1 cellular context compared by ENCODE assay signal in the genomic region with DNA sequence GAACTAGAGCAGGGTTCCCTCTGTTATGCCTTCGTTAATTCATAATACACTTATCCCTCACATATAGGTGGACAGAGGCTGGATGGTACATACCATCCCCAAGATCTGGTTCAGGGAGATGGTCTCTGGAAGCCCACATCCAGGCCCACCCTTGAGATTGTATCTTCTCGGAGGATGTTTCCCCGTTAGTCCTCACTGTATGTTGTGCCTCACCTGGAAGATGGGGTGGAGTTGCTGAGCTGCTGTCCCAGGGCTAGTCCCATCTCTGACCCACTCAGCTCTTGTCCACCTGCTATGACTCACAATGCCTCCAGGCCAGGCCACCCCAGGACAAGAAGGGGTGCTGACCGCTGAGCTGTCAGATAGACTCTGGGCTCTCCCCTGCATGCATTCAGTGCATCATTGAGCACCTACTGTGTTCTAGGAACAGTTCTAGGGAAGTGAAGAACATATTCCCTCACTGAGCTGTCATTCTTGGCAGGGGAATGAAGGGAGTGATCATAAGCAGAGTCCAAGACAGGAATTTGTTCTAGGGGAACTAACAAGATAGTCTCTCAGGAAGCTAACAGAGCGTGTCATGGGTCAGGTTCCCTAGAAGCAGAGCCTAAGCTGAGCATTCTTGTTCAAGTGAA.
TF ChIP-seq lines count a peak whose summit lies in the region.

A gene (minus strand): TSS at position 255 of the 632 bp plus-strand sequence. CDS start 116 bp downstream, at position 139.

TF ChIP-seq in GM12878, 131 proteins besides CTCF, POLR2A, EP300 and RAD21 (continued from another document):
- TF ChIP-seq, protein P1, sequence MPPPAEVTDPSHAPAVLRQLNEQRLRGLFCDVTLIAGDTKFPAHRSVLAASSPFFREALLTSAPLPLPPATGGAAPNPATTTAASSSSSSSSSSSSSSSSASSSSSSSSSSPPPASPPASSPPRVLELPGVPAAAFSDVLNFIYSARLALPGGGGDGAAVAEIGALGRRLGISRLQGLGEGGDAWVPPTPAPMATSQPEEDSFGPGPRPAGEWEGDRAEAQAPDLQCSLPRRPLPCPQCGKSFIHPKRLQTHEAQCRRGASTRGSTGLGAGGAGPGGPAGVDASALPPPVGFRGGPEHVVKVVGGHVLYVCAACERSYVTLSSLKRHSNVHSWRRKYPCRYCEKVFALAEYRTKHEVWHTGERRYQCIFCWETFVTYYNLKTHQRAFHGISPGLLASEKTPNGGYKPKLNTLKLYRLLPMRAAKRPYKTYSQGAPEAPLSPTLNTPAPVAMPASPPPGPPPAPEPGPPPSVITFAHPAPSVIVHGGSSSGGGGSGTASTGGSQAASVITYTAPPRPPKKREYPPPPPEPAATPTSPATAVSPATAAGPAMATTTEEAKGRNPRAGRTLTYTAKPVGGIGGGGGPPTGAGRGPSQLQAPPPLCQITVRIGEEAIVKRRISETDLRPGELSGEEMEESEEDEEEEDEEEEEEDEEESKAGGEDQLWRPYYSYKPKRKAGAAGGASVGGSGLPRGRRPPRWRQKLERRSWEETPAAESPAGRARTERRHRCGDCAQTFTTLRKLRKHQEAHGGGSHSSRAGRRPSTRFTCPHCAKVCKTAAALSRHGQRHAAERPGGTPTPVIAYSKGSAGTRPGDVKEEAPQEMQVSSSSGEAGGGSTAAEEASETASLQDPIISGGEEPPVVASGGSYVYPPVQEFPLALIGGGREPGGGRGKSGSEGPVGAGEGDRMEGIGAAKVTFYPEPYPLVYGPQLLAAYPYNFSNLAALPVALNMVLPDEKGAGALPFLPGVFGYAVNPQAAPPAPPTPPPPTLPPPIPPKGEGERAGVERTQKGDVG (CRISPR knock-in tag; IDR thresholded peaks at IDR 0.05) = no peak
- TF ChIP-seq KLF5 (IDR thresholded peaks at IDR 0.05; ENCODE audit: partially characterized antibody) (no peak), RCOR1 (conservative IDR thresholded peaks at IDR 0.05; ENCODE audit: low read depth, low read length) (no peak), SUPT20H (IDR thresholded peaks at IDR 0.05; ENCODE audit: borderline replicate concordance, control insufficient read depth, low read depth, low read length) (no peak), ATF7 (IDR thresholded peaks at IDR 0.05; ENCODE audit: low read depth) (no peak), ETV6 (conservative IDR thresholded peaks at IDR 0.05 in 1 of 2, IDR thresholded peaks at IDR 0.05 in 1 of 2; ENCODE audit: borderline replicate concordance in 1 of 2, low read depth in 1 of 2) (no peak), RBBP5 (conservative IDR thresholded peaks at IDR 0.05) (no peak), NRF1 (conservative IDR thresholded peaks at IDR 0.05; ENCODE audit: low read depth, low read length) (no peak), NBN (IDR thresholded peaks at IDR 0.05) (no peak), NR2C2 (IDR thresholded peaks at IDR 0.05; ENCODE audit: borderline replicate concordance, control insufficient read depth, insufficient read length, low read depth) (no peak), CBX5 (IDR thresholded peaks at IDR 0.05; ENCODE audit: low read depth) (no peak), HDAC2 (IDR thresholded peaks at IDR 0.05) (no peak), HDGF (IDR thresholded peaks at IDR 0.05) (no peak), HCFC1 (IDR thresholded peaks at IDR 0.05; ENCODE audit: low read length) (no peak)
- TF ChIP-seq, protein P2, sequence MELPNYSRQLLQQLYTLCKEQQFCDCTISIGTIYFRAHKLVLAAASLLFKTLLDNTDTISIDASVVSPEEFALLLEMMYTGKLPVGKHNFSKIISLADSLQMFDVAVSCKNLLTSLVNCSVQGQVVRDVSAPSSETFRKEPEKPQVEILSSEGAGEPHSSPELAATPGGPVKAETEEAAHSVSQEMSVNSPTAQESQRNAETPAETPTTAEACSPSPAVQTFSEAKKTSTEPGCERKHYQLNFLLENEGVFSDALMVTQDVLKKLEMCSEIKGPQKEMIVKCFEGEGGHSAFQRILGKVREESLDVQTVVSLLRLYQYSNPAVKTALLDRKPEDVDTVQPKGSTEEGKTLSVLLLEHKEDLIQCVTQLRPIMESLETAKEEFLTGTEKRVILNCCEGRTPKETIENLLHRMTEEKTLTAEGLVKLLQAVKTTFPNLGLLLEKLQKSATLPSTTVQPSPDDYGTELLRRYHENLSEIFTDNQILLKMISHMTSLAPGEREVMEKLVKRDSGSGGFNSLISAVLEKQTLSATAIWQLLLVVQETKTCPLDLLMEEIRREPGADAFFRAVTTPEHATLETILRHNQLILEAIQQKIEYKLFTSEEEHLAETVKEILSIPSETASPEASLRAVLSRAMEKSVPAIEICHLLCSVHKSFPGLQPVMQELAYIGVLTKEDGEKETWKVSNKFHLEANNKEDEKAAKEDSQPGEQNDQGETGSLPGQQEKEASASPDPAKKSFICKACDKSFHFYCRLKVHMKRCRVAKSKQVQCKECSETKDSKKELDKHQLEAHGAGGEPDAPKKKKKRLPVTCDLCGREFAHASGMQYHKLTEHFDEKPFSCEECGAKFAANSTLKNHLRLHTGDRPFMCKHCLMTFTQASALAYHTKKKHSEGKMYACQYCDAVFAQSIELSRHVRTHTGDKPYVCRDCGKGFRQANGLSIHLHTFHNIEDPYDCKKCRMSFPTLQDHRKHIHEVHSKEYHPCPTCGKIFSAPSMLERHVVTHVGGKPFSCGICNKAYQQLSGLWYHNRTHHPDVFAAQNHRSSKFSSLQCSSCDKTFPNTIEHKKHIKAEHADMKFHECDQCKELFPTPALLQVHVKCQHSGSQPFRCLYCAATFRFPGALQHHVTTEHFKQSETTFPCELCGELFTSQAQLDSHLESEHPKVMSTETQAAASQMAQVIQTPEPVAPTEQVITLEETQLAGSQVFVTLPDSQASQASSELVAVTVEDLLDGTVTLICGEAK (IDR thresholded peaks at IDR 0.05; ENCODE audit: borderline replicate concordance) = no peak
- TF ChIP-seq, protein P3, sequence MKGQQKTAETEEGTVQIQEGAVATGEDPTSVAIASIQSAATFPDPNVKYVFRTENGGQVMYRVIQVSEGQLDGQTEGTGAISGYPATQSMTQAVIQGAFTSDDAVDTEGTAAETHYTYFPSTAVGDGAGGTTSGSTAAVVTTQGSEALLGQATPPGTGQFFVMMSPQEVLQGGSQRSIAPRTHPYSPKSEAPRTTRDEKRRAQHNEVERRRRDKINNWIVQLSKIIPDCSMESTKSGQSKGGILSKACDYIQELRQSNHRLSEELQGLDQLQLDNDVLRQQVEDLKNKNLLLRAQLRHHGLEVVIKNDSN (IDR thresholded peaks at IDR 0.05; ENCODE audit: borderline replicate concordance, extremely low read length, insufficient read depth, low read depth, low read length) = no peak
